In genomic region chr12:6074979-6075585, GRCh38 we compare ENCODE assay signal across 8 cellular contexts. TPM values are rescaled to one million over a fixed set of nuclear protein-coding genes. Genes with fewer than 3 reads are reported as not detected.
DNase-seq lines count a peak whose midpoint lies in the region; ATAC-seq and TF ChIP-seq lines count a peak whose summit lies in the region.

No MANE protein-coding gene starts in this region.

- H3K9me3 ChIP-seq in mucosa of stomach (ENCODE audit: control insufficient read depth, low read length) (no peaks in the 10 kb centered on the region), vagina (no peaks in the 10 kb centered on the region), thyroid gland (no peaks in the 10 kb centered on the region)

- H3K9ac ChIP-seq in mucosa of stomach (ENCODE audit: low read length) = peak overlapping the region; percentile 4

- H3K27me3 ChIP-seq in mucosa of stomach (ENCODE audit: control insufficient read depth, insufficient read depth, low read length) (no peaks in the 10 kb centered on the region), vagina (no peaks in the 10 kb centered on the region), thyroid gland (no peaks in the 10 kb centered on the region)

- peak; percentile 64 for ATAC-seq in Right ventricle myocardium inferior
- no peak for ATAC-seq in HG02571 (IDR thresholded peaks at IDR 0.05; ENCODE audit: unreplicated experiment)
- no peak for ATAC-seq in HG03442 (IDR thresholded peaks at IDR 0.05; ENCODE audit: unreplicated experiment)

- peak; percentile 83 for DNase-seq in Right ventricle myocardium inferior (ENCODE audit: missing footprints)
- DNase-seq in cardiac septum (ENCODE audit: low spot score) = no peak
- DNase-seq in caudate nucleus (lab: John Stamatoyannopoulos, UW) = no peak
- no peak for DNase-seq in vagina (ENCODE audit: extremely low spot score in 2 of 2)
- no peak for DNase-seq in thyroid gland

- H3K4me1 ChIP-seq in mucosa of stomach (ENCODE audit: control insufficient read depth, insufficient read depth, low read length) = peaks cover 4% of the 10 kb centered on the region
- H3K4me1 ChIP-seq in vagina = peaks cover 61% of the 10 kb centered on the region
- peaks cover 0 to 7% of the 10 kb centered on the region in 2 donors for H3K4me1 ChIP-seq in thyroid gland

- H3K27ac ChIP-seq in caudate nucleus (ENCODE audit: low read depth, low read length) (peak overlapping the region; percentile 8), vagina (peak overlapping the region; percentile 36), thyroid gland (peak overlapping the region in 1 of 3 donors; percentile 38)

- 49 to 50% methylated on average over 7 to 18 of the region's 31 CpGs for WGBS in thyroid gland, 2 donors

- no peak for TF ChIP-seq CTCF in vagina (IDR thresholded peaks at IDR 0.05)
- no peak for TF ChIP-seq CTCF in thyroid gland (IDR thresholded peaks at IDR 0.05)

- H3K36me3 ChIP-seq in mucosa of stomach (ENCODE audit: control insufficient read depth, insufficient read depth, low read length) (no peaks in the 10 kb centered on the region), vagina (no peaks in the 10 kb centered on the region), thyroid gland (no peaks in the 10 kb centered on the region)

- H3K4me3 ChIP-seq in mucosa of stomach (ENCODE audit: low read length) (no peak overlapping the region), vagina (peak overlapping the region; percentile 2 to 34), thyroid gland (replicated peaks in 1 of 3) (no peak overlapping the region)

- TF ChIP-seq POLR2A in vagina (IDR thresholded peaks at IDR 0.05) = no peak
- TF ChIP-seq POLR2A in thyroid gland (IDR thresholded peaks at IDR 0.05) = no peak

- intact Hi-C loops in Right ventricle myocardium inferior (cut with DNase I) = loop anchor here (5.0 kb wide), 3 partner anchors 47 to 202 kb away; partner anchors contain the start of gene VWF
- intact Hi-C loops in cardiac septum (cut with DNase I) = loop anchor here (5.0 kb wide), 1 partner anchor 47 kb away; the partner anchor contains the start of gene VWF
- intact Hi-C loops in vagina (cut with DNase I) = loop anchor here (10.0 kb wide), 1 partner anchor 110 kb away; no protein-coding TSS in a partner anchor
- intact Hi-C loops in thyroid gland (cut with DNase I) = loop anchor here (5.0 kb wide), 1 partner anchor 102 kb away; no protein-coding TSS in a partner anchor

RNA-seq across cellular contexts. Expression of gene VWF, which starts 49.4 kb away (rescaled TPM):
- total RNA-seq in Right ventricle myocardium inferior (244 TPM), cardiac septum (350 TPM), vagina (334 TPM), thyroid gland (100 to 1,000 TPM in 2 of 4 donors, 10 to 100 TPM in 2; 54.3 to 169 (median 98.5) TPM)

Comparison
In these comparisons a context has a peak if more than half of its experiments do, and no peak if none do; other contexts are left out.
1. H3K4me3 ChIP-seq: peak in vagina (2 of 2); none in mucosa of stomach (single experiment) and thyroid gland (0 of 3).